Comparison of ENCODE assay signal across 1 cellular context in genomic region chr17:39954876-39955275, GRCh38.
TF ChIP-seq lines count a peak whose summit lies in the region.

No MANE protein-coding gene starts in this region.

TF ChIP-seq in GM23338, 12 proteins besides CTCF, POLR2A, EP300 and RAD21 (continued from another document):
- TF ChIP-seq ZNF462 (CRISPR knock-in tag; IDR thresholded peaks at IDR 0.05) (no peak), ETS1 (IDR thresholded peaks at IDR 0.05) (no peak), EZH2 (IDR thresholded peaks at IDR 0.05; ENCODE audit: low read depth, unreplicated experiment) (no peak), JUNB (IDR thresholded peaks at IDR 0.05; ENCODE audit: unreplicated experiment) (no peak), ZNF331 (CRISPR knock-in tag; IDR thresholded peaks at IDR 0.05; ENCODE audit: low read depth) (no peak), REST (IDR thresholded peaks at IDR 0.05; ENCODE audit: unreplicated experiment) (no peak), STAT1 (IDR thresholded peaks at IDR 0.05; ENCODE audit: unreplicated experiment) (no peak), ZNF114 (CRISPR knock-in tag; IDR thresholded peaks at IDR 0.05) (no peak)
